Comparison of ENCODE assay signal across 31 cellular contexts in the genomic region with DNA sequence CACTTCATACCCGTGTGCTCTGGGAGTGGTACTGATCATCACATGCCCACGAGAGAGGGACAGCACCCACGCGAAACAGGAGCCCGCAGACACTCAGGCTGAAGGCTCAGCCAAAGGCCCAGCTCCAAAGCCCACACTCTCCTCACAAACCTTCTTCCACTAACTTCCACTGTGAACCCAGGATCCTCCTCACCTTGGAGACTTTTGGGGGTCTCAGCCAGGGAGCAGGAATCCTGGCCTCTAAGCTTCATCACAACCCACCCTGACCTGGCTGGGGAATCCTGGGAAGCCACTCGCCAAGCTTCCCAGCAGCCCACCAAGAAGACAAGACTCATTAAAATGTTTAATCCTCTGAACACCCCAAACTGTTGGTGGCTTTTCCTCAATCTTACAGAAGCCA.
"Had no signal": no experiment of that assay in that cellular context is flagged by ENCODE, and none has a peak within 500 bp of the region (broad histone marks: within the 10 kb centered on the region; RNA-seq: fewer than 3 reads in every experiment).

No MANE protein-coding gene starts in this region.

- H2AFZ ChIP-seq: parathyroid adenoma had no signal

- H3K4me1 Mint-ChIP-seq: naive thymus-derived CD4-positive, alpha-beta T cell; natural killer cell; stimulated activated effector memory CD8-positive, alpha-beta T cell treated with anti-CD3 and anti-CD28 coated beads, Interleukin-12 subunit alpha, Interleukin-12 subunit beta, amount 100 ng/mL, for 72 hours; stimulated activated naive B cell treated with anti-CD40 and anti-IgM and Interleukin-4, amounts not matched to agents 10 μg/mL and 1 μg/mL and 100 μg/mL, for 72 hours had no signal

- H3K4me3 ChIP-seq: ovary, psoas muscle, right lobe of liver, sigmoid colon, stomach, thoracic aorta, thyroid gland, tibial nerve, upper lobe of left lung, vagina had no signal

- DNase-seq: naive thymus-derived CD4-positive, alpha-beta T cell; natural killer cell; nephron progenitor cell; nucleus accumbens; ovary; posterior cingulate gyrus; psoas muscle; right cardiac atrium; right lobe of liver; sigmoid colon; small intestine; stimulated activated CD4-positive, alpha-beta T cell treated with anti-CD3 and anti-CD28 coated beads, Interleukin-15, amount 100 ng/mL, for 24 hours; stimulated activated CD4-positive, alpha-beta T cell treated with anti-CD3 and anti-CD28 coated beads, Interleukin-2, amount 100 ng/mL, for 24 hours; stimulated activated CD4-positive, alpha-beta T cell treated with anti-CD3 and anti-CD28 coated beads, Interleukin-2, amount 100 ng/mL, for 48 hours; stimulated activated CD4-positive, alpha-beta T cell treated with anti-CD3 and anti-CD28 coated beads, Interleukin-4, amount 100 ng/mL, for 24 hours; stimulated activated naive B cell treated with anti-CD40 and anti-IgM and Interleukin-4, amounts not matched to agents 10 μg/mL and 1 μg/mL and 100 μg/mL, for 72 hours; stimulated activated naive CD4-positive, alpha-beta T cell treated with Interleukin-2 at 50 U/mL for 16 hours; stomach; thyroid gland; trophoblast cell; upper lobe of left lung had no signal

- ATAC-seq: naive thymus-derived CD4-positive, alpha-beta T cell; natural killer cell; psoas muscle; right cardiac atrium; right lobe of liver; stimulated activated naive B cell treated with anti-CD40 and anti-IgM and Interleukin-4, amounts not matched to agents 10 μg/mL and 1 μg/mL and 100 μg/mL, for 72 hours had no signal

- FAIRE-seq: small intestine, urothelium cell line had no signal

- H3K4me1 ChIP-seq: parathyroid adenoma, psoas muscle, right lobe of liver, stomach, thyroid gland, upper lobe of left lung, vagina had no signal

- H3K9me3 Mint-ChIP-seq: natural killer cell; nephron progenitor cell; neural crest cell; stimulated activated naive B cell treated with anti-CD40 and anti-IgM and Interleukin-4, amounts not matched to agents 10 μg/mL and 1 μg/mL and 100 μg/mL, for 72 hours had no signal

- H3K79me2 ChIP-seq: parathyroid adenoma had no signal

- H3K36me3 ChIP-seq: neutrophil, ovary, right lobe of liver, sigmoid colon, stomach, thoracic aorta, thyroid gland, tibial nerve, upper lobe of left lung, vagina had no signal

- H3K27me3 Mint-ChIP-seq: stimulated activated naive CD8-positive, alpha-beta T cell treated with anti-CD3 and anti-CD28 coated beads, Interleukin-15, Interleukin-2, amounts not matched to agents 100 ng/mL and 50 ng/mL, for 24 hours had no signal

- H3K36me3 Mint-ChIP-seq: naive thymus-derived CD4-positive, alpha-beta T cell; natural killer cell; stimulated activated effector memory CD8-positive, alpha-beta T cell treated with anti-CD3 and anti-CD28 coated beads, Interleukin-12 subunit alpha, Interleukin-12 subunit beta, amount 100 ng/mL, for 72 hours; stimulated activated naive B cell treated with anti-CD40 and anti-IgM and Interleukin-4, amounts not matched to agents 10 μg/mL and 1 μg/mL and 100 μg/mL, for 72 hours had no signal

- H3K27me3 ChIP-seq: ovary, right lobe of liver, sigmoid colon, stomach, thyroid gland, tibial nerve, upper lobe of left lung, vagina had no signal

- H3K9ac ChIP-seq: parathyroid adenoma had no signal

- H3K27ac Mint-ChIP-seq: naive thymus-derived CD4-positive, alpha-beta T cell; natural killer cell; nephron progenitor cell; progenitor cell of endocrine pancreas; stimulated activated effector memory CD8-positive, alpha-beta T cell treated with anti-CD3 and anti-CD28 coated beads, Interleukin-12 subunit alpha, Interleukin-12 subunit beta, amount 100 ng/mL, for 72 hours; stimulated activated naive B cell treated with anti-CD40 and anti-IgM and Interleukin-4, amounts not matched to agents 10 μg/mL and 1 μg/mL and 100 μg/mL, for 72 hours; stimulated activated naive CD8-positive, alpha-beta T cell treated with anti-CD3 and anti-CD28 coated beads, Interleukin-15, Interleukin-2, amounts not matched to agents 100 ng/mL and 50 ng/mL, for 24 hours had no signal

- H3K4me3 Mint-ChIP-seq: naive thymus-derived CD4-positive, alpha-beta T cell; natural killer cell; nephron progenitor cell; neural crest cell; stimulated activated effector memory CD8-positive, alpha-beta T cell treated with anti-CD3 and anti-CD28 coated beads, Interleukin-12 subunit alpha, Interleukin-12 subunit beta, amount 100 ng/mL, for 72 hours; stimulated activated naive B cell treated with anti-CD40 and anti-IgM and Interleukin-4, amounts not matched to agents 10 μg/mL and 1 μg/mL and 100 μg/mL, for 72 hours; stimulated activated naive CD8-positive, alpha-beta T cell treated with anti-CD3 and anti-CD28 coated beads, Interleukin-15, Interleukin-2, amounts not matched to agents 100 ng/mL and 50 ng/mL, for 24 hours had no signal

- H3K9me3 ChIP-seq: neutrophil, ovary, psoas muscle, right lobe of liver, sigmoid colon, stomach, thoracic aorta, thyroid gland, tibial nerve, upper lobe of left lung, vagina had no signal

- H3K27ac ChIP-seq: neutrophil, ovary, parathyroid adenoma, psoas muscle, right lobe of liver, sigmoid colon, stomach, thoracic aorta, thyroid gland, tibial nerve, upper lobe of left lung, vagina had no signal
